Comparison of ENCODE assay signal across 14 cellular contexts in the genomic region with DNA sequence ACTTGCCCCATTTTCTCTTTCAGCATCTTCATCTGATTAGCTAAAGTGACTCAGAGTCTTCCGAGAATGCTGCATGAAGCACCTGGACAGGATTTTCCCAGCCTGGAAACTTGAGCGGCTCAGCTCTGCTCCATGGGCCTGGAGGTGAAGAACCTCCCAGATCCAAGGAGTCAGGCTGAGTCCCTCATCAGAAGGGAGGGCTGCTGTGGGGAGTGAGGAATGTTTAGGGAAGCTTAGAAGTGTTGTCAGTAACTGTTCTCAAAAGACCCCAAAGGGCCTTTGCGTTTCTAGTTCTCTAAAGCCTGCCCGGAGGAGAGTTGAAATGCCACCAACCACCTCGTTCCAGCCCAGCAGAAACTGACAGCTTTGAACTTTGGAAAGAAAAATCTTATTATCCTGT.
DNase-seq lines count a peak whose midpoint lies in the region; ATAC-seq and TF ChIP-seq lines count a peak whose summit lies in the region.
"Had no signal": no experiment of that assay in that cellular context is flagged by ENCODE, and none has a peak within 500 bp of the region (broad histone marks: within the 10 kb centered on the region; RNA-seq: fewer than 3 reads in every experiment).

No MANE protein-coding gene starts in this region.

- H3K36me3 ChIP-seq in trophoblast cell (ENCODE audit: control insufficient read depth in 1 of 2, insufficient read depth in 2 of 2, low read length in 2 of 2) (no peaks in the 10 kb centered on the region), aorta (ENCODE audit: control insufficient read depth in 1 of 2, insufficient read depth in 2 of 2, low read length in 1 of 2) (no peaks in the 10 kb centered on the region), MG63 (no peaks in the 10 kb centered on the region)
- H3K36me3 ChIP-seq: BE2C had no signal

- ATAC-seq in aorta (ENCODE audit: low FRiP score) = no peak
- ATAC-seq: A549; CD8-positive, alpha-beta T cell had no signal

- no peak overlapping the region for H3K23ac ChIP-seq in trophoblast cell (ENCODE audit: low read length)

- H3K79me1 ChIP-seq in trophoblast cell (ENCODE audit: low read length) = no peaks in the 10 kb centered on the region

- H3K4me1 ChIP-seq in trophoblast cell (ENCODE audit: control insufficient read depth in 1 of 2, insufficient read depth in 2 of 2, low read length in 2 of 2) = peaks cover 0 to 2% of the 10 kb centered on the region in 2 experiments
- no peaks in the 10 kb centered on the region for H3K4me1 ChIP-seq in aorta (ENCODE audit: control insufficient read depth in 1 of 2, insufficient read depth in 2 of 2, low read length in 2 of 2)
- H3K4me1 ChIP-seq: A549 had no signal

- H3K18ac ChIP-seq in trophoblast cell (ENCODE audit: low read length) = no peak overlapping the region

- peaks cover 4 to 10% (median 6%) of the 10 kb centered on the region in 3 donors for H3K27me3 Mint-ChIP-seq in CD14-positive monocyte (ENCODE audit: low read depth in 3 of 3)

- no peaks in the 10 kb centered on the region for H3K36me3 Mint-ChIP-seq in CD14-positive monocyte
- H3K36me3 Mint-ChIP-seq: CD8-positive, alpha-beta T cell had no signal

- TF ChIP-seq CTCF in CD14-positive monocyte (IDR thresholded peaks at IDR 0.05) (no peak), epithelial cell of esophagus (IDR thresholded peaks at IDR 0.05; ENCODE audit: insufficient read depth, low read depth, low read length, missing control alignments) (no peak)

- H4K8ac ChIP-seq in trophoblast cell (ENCODE audit: low read depth, low read length) = no peak overlapping the region

- no peak overlapping the region for H3K27ac Mint-ChIP-seq in CD14-positive monocyte
- H3K27ac Mint-ChIP-seq: CD8-positive, alpha-beta T cell had no signal

- no peak overlapping the region for H3K4ac ChIP-seq in trophoblast cell (ENCODE audit: low read depth, low read length)

- no peak overlapping the region for H2BK5ac ChIP-seq in trophoblast cell (ENCODE audit: low read depth, low read length, poor library complexity)

- no peak overlapping the region for H2AK5ac ChIP-seq in trophoblast cell (ENCODE audit: low read length)

- H3K4me3 Mint-ChIP-seq in CD14-positive monocyte = no peak overlapping the region
- H3K4me3 Mint-ChIP-seq: CD8-positive, alpha-beta T cell had no signal

- H3K9me3 ChIP-seq in trophoblast cell (ENCODE audit: insufficient read depth, low read depth, low read length) (peaks cover 3% of the 10 kb centered on the region), aorta (ENCODE audit: control insufficient read depth, low read length) (no peaks in the 10 kb centered on the region), MG63 (no peaks in the 10 kb centered on the region)
- H3K9me3 ChIP-seq: A549, BE2C had no signal

- H3K27me3 ChIP-seq in trophoblast cell (ENCODE audit: insufficient read depth, low read length) (no peaks in the 10 kb centered on the region), aorta (ENCODE audit: control insufficient read depth in 1 of 2, insufficient read depth in 2 of 2, low read length in 1 of 2) (no peaks in the 10 kb centered on the region), MG63 (no peaks in the 10 kb centered on the region)
- H3K27me3 ChIP-seq: BE2C had no signal

- no peak overlapping the region for H3K14ac ChIP-seq in trophoblast cell (ENCODE audit: low read length)

- H3K4me3 ChIP-seq in epithelial cell of esophagus (ENCODE audit: low read length) (no peak overlapping the region), trophoblast cell (ENCODE audit: low read depth, low read length) (no peak overlapping the region), aorta (ENCODE audit: low read length in 2 of 2) (no peak overlapping the region), MG63 (no peak overlapping the region)
- H3K4me3 ChIP-seq: A549 had no signal

- intact Hi-C loops in CD14-positive monocyte (cut with micrococcal nuclease) = no loop called here
- intact Hi-C loops in aorta (cut with DNase I) = no loop called here

- H3K4me1 Mint-ChIP-seq in CD14-positive monocyte = peaks cover 7% of the 10 kb centered on the region

- no peak overlapping the region for H3K4me2 ChIP-seq in trophoblast cell (ENCODE audit: low read length)
- H3K4me2 ChIP-seq: A549 had no signal

- no peaks in the 10 kb centered on the region for H3K79me2 ChIP-seq in trophoblast cell (ENCODE audit: control insufficient read depth, insufficient read depth, low read length, poor library complexity)

- no CpG with 5 or more reads among the region's 5 CpGs for WGBS in trophoblast cell (ENCODE audit: extremely low coverage, insufficient coverage, insufficient read length)
- WGBS in aorta, 2 donors = 56 to 72% methylated on average over 5 of the region's 5 CpGs

- no peak overlapping the region for H2AFZ ChIP-seq in trophoblast cell (ENCODE audit: insufficient read depth, low read length, poor library complexity)

- no peak overlapping the region for H2BK12ac ChIP-seq in trophoblast cell (ENCODE audit: low read length)

- H2BK120ac ChIP-seq in trophoblast cell (ENCODE audit: insufficient read depth, low read length, poor library complexity) = no peak overlapping the region

- H3K27ac ChIP-seq in trophoblast cell (ENCODE audit: low read depth, low read length) (no peak overlapping the region), aorta (ENCODE audit: low read depth in 1 of 2, low read length in 2 of 2) (no peak overlapping the region)
- H3K27ac ChIP-seq: A549, C4-2B had no signal

- H3K9ac ChIP-seq in trophoblast cell (ENCODE audit: low read length) = no peak overlapping the region

- no peak overlapping the region for H4K12ac ChIP-seq in trophoblast cell (ENCODE audit: low read depth, low read length)

- H3K9me3 Mint-ChIP-seq in CD14-positive monocyte = no peaks in the 10 kb centered on the region
- H3K9me3 Mint-ChIP-seq: CD8-positive, alpha-beta T cell had no signal

- H4K91ac ChIP-seq in trophoblast cell (ENCODE audit: low read depth, low read length) = no peak overlapping the region

- DNase-seq in CD14-positive monocyte (ENCODE audit: low spot score) = peak; percentile 28
- DNase-seq in ELF-1 (ENCODE audit: low read depth, low spot score) = peak; percentile 59
- DNase-seq in epithelial cell of esophagus (ENCODE audit: low read depth) = peak; percentile 20
- peak; percentile 42 to 45 for DNase-seq in trophoblast cell
- DNase-seq in aorta = no peak
- no peak for DNase-seq in MG63
- DNase-seq: BE2C; CD8-positive, alpha-beta T cell; COR-L47; DND-41; GF-D8; HCEC 1CT had no signal

Comparison
In these comparisons a context has a peak if more than half of its experiments do, and no peak if none do; other contexts are left out.
1. DNase-seq: peak in CD14-positive monocyte (single experiment), ELF-1 (single experiment), epithelial cell of esophagus (single experiment) and trophoblast cell (2 of 2); none in aorta (0 of 2) and MG63 (single experiment).